29 cellular contexts compared by ENCODE assay signal in the genomic region with DNA sequence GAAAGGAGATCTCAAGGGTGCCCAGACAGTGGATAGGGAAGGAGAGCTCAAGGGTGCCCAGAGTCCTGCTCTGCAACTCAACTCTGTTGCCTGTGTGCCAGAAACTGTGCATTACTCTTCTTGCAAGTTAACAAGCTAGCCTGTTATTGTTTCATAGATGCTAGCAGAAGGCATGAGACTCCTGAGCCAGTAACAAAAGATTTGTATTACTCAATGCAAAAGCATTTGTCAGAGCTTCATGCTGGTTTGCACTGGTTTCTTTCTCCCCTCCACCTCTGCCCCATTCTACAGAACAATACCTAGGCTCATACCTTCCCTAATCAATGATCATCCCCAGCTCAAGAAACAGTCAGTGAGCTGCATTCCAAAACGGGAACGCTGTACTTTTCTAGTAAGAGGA.
DNase-seq lines count a peak whose midpoint lies in the region; ATAC-seq, FAIRE-seq and TF ChIP-seq lines count a peak whose summit lies in the region.
"Had no signal": no experiment of that assay in that cellular context is flagged by ENCODE, and none has a peak within 500 bp of the region (broad histone marks: within the 10 kb centered on the region; RNA-seq: fewer than 3 reads in every experiment).

No MANE protein-coding gene starts in this region.

- H3K36me3 ChIP-seq in mammary epithelial cell (ENCODE audit: insufficient read depth, low read length) (no peaks in the 10 kb centered on the region), breast epithelium (no peaks in the 10 kb centered on the region), bronchial epithelial cell (ENCODE audit: control insufficient read depth, insufficient read depth, low read length) (no peaks in the 10 kb centered on the region), keratinocyte (ENCODE audit: control insufficient read depth in 2 of 2, extremely low read depth in 1 of 2, insufficient read depth in 2 of 2, low read length in 2 of 2) (no peaks in the 10 kb centered on the region)
- H3K36me3 ChIP-seq: ascending aorta, right lobe of liver, vagina had no signal

- no peak for ATAC-seq in esophagus mucosa
- no peak for ATAC-seq in activated CD4-positive, CD25-positive, alpha-beta regulatory T cell treated with anti-CD3 and anti-CD28 coated beads, Interleukin-2, amount 50 U/mL, for 24 hours
- ATAC-seq: activated naive CD4-positive, alpha-beta T cell treated with anti-CD3 and anti-CD28 coated beads, Interleukin-2, amount 50 U/mL, for 72 hours; activated T-helper 17 cell treated with anti-CD3 and anti-CD28 coated beads, Interleukin-2, amount 50 U/mL, for 72 hours; left colon; right lobe of liver had no signal

- DNase-seq in mammary epithelial cell (peak; percentile 7), breast epithelium (ENCODE audit: low spot score in 2 of 2) (no peak), bronchial epithelial cell (ENCODE audit: low read depth) (peak; percentile 17), keratinocyte (ENCODE audit: low read depth, low spot score) (no peak), substantia nigra (lab: John Stamatoyannopoulos, UW) (no peak), pons (ENCODE audit: low spot score) (no peak)
- DNase-seq: activated B cell treated with CpG ODN at 0.5 μM for 24 hours; CD4-positive, alpha-beta T cell; H9; head of caudate nucleus; left colon; NCI-H1417 treated with DMSO at 0.1 percent for 48 hours; NCI-H2081; NCI-H2227 treated with DMSO at 0.1 percent for 48 hours; NCI-H526 treated with DMSO at 0.1 percent for 48 hours; right lobe of liver; SIG-M5; stimulated activated CD4-positive, alpha-beta T cell treated with anti-CD3 and anti-CD28 coated beads, Interleukin-12 subunit alpha, Interleukin-12 subunit beta, amount 100 ng/mL, for 4 hours; stimulated activated CD4-positive, alpha-beta T cell treated with anti-CD3 and anti-CD28 coated beads, Interleukin-4, amount 100 ng/mL, for 1 hour; SW 1271; testis had no signal

- BruUV-seq in mammary epithelial cell (replicated peaks; lab: Mats Ljungman, UMichigan): no TSS peak

- no peak overlapping the region for H3K9ac ChIP-seq in mammary epithelial cell (ENCODE audit: insufficient read depth, low read length)
- H3K9ac ChIP-seq in keratinocyte (ENCODE audit: control insufficient read depth, extremely low read depth, insufficient read depth, low read length): no peak overlapping the region

- CTCF ChIA-PET in mammary epithelial cell (lab: Charles Lee; ENCODE audit: low non-redundant PET): no interaction called here

- no peaks in the 10 kb centered on the region for H4K20me1 ChIP-seq in mammary epithelial cell (ENCODE audit: insufficient read depth, low read length)
- no peaks in the 10 kb centered on the region for H4K20me1 ChIP-seq in keratinocyte (ENCODE audit: control insufficient read depth, extremely low read depth, insufficient read depth, low read length)

- no peak for TF ChIP-seq CTCF in mammary epithelial cell (conservative IDR thresholded peaks at IDR 0.05 in 1 of 2, IDR thresholded peaks at IDR 0.05 in 1 of 2; ENCODE audit: extremely low read depth in 1 of 2, insufficient read depth in 1 of 2, low read depth in 1 of 2, low read length in 2 of 2)
- TF ChIP-seq CTCF in breast epithelium (IDR thresholded peaks at IDR 0.05): no peak
- no peak for TF ChIP-seq CTCF in bronchial epithelial cell (IDR thresholded peaks at IDR 0.05; ENCODE audit: insufficient read depth, low read length, severe bottlenecking)
- no peak for TF ChIP-seq CTCF in keratinocyte (optimal IDR thresholded peaks at IDR 0.05 in 1 of 3, IDR thresholded peaks at IDR 0.05 in 1 of 3, conservative IDR thresholded peaks at IDR 0.05 in 1 of 3; ENCODE audit: extremely low read depth in 1 of 3, insufficient read depth in 2 of 3, low read length in 3 of 3)

- H3K4me3 ChIP-seq in mammary epithelial cell (replicated peaks in 1 of 3; ENCODE audit: insufficient read depth in 1 of 3, low read depth in 2 of 3, low read length in 3 of 3): no peak overlapping the region
- no peak overlapping the region for H3K4me3 ChIP-seq in breast epithelium
- H3K4me3 ChIP-seq in bronchial epithelial cell (ENCODE audit: low read depth, low read length): no peak overlapping the region
- no peak overlapping the region for H3K4me3 ChIP-seq in keratinocyte (ENCODE audit: control insufficient read depth in 2 of 3, extremely low read depth in 1 of 3, insufficient read depth in 2 of 3, low read depth in 1 of 3, low read length in 3 of 3)
- H3K4me3 ChIP-seq: ascending aorta, right lobe of liver, testis, vagina had no signal

- in situ Hi-C loops in mammary epithelial cell (cut with MboI; ENCODE audit: low sequenced_read_pairs in 2 of 2): no loop called here

- 78% methylated on average over 2 of the region's 2 CpGs for WGBS in mammary epithelial cell (ENCODE audit: low coverage, missing lambda C conversion rate)

- intact Hi-C loops in mammary epithelial cell (cut with micrococcal nuclease): no loop called here
- intact Hi-C loops in breast epithelium (cut with DNase I; ENCODE audit: low total_unique reads): no loop called here

- no peaks in the 10 kb centered on the region for H3K9me1 ChIP-seq in keratinocyte (ENCODE audit: control insufficient read depth, extremely low read depth, insufficient read depth, low read length)

- H3K9me3 ChIP-seq in mammary epithelial cell (replicated peaks; ENCODE audit: insufficient read depth, low read length) (no peaks in the 10 kb centered on the region), breast epithelium (no peaks in the 10 kb centered on the region), keratinocyte (ENCODE audit: control insufficient read depth, low read depth, low read length) (no peaks in the 10 kb centered on the region)
- H3K9me3 ChIP-seq: ascending aorta, right lobe of liver, testis, vagina had no signal

- H3K79me2 ChIP-seq in mammary epithelial cell (ENCODE audit: insufficient read depth, low read length) (no peaks in the 10 kb centered on the region), keratinocyte (ENCODE audit: control insufficient read depth, insufficient read depth, low read length) (no peaks in the 10 kb centered on the region)

- H3K4me1 ChIP-seq in mammary epithelial cell (ENCODE audit: insufficient read depth, low read length) (no peaks in the 10 kb centered on the region), breast epithelium (no peaks in the 10 kb centered on the region), keratinocyte (ENCODE audit: control insufficient read depth, extremely low read depth, insufficient read depth, low read length) (no peaks in the 10 kb centered on the region)
- H3K4me1 ChIP-seq: ascending aorta, right lobe of liver, testis, vagina had no signal

- H3K27me3 ChIP-seq in mammary epithelial cell (ENCODE audit: insufficient read depth, low read length) (no peaks in the 10 kb centered on the region), breast epithelium (no peaks in the 10 kb centered on the region), bronchial epithelial cell (ENCODE audit: control insufficient read depth, insufficient read depth, low read length) (no peaks in the 10 kb centered on the region), keratinocyte (ENCODE audit: control insufficient read depth, extremely low read depth, insufficient read depth, low read length) (no peaks in the 10 kb centered on the region)
- H3K27me3 ChIP-seq: ascending aorta, right lobe of liver, testis, vagina had no signal

- TF ChIP-seq POLR2A in breast epithelium (IDR thresholded peaks at IDR 0.05): no peak

- dilution Hi-C loops in mammary epithelial cell (cut with HindIII; ENCODE audit: low sequenced_read_pairs) (no loop called here), keratinocyte (cut with MboI; ENCODE audit: extremely low pct_ligation_motif_present, low sequenced_read_pairs) (no loop called here)

- H2AFZ ChIP-seq in mammary epithelial cell (ENCODE audit: low read depth, low read length) (no peak overlapping the region), keratinocyte (ENCODE audit: control insufficient read depth, low read length) (no peak overlapping the region)

- H3K4me2 ChIP-seq in mammary epithelial cell (ENCODE audit: insufficient read depth, low read depth, low read length) (no peak overlapping the region), keratinocyte (ENCODE audit: control insufficient read depth, extremely low read depth, insufficient read depth, low read depth, low read length) (no peak overlapping the region)

- FAIRE-seq in bronchial epithelial cell (lab: Jason Lieb, UNC) (no peak), keratinocyte (lab: Jason Lieb, UNC) (peak; percentile 26)
- FAIRE-seq: GM19239, RCC 7860 had no signal

- H3K27ac ChIP-seq in mammary epithelial cell (ENCODE audit: insufficient read depth, low read depth, low read length): no peak overlapping the region
- H3K27ac ChIP-seq in breast epithelium: no peak overlapping the region
- no peak overlapping the region for H3K27ac ChIP-seq in keratinocyte (ENCODE audit: control insufficient read depth, insufficient read depth, low read length)
- no peak overlapping the region for H3K27ac ChIP-seq in substantia nigra (ENCODE audit: low read depth, low read length, poor library complexity, severe bottlenecking)
- H3K27ac ChIP-seq: ascending aorta, right lobe of liver, testis, vagina had no signal

Comparison
In these comparisons a context has a peak if more than half of its experiments do, and no peak if none do; other contexts are left out.
1. DNase-seq: peak in mammary epithelial cell (single experiment) and bronchial epithelial cell (single experiment); none in breast epithelium (0 of 2), keratinocyte (single experiment), substantia nigra (0 of 49) and pons (single experiment).